ENCODE assay signal across 8 cellular contexts in the genomic region with DNA sequence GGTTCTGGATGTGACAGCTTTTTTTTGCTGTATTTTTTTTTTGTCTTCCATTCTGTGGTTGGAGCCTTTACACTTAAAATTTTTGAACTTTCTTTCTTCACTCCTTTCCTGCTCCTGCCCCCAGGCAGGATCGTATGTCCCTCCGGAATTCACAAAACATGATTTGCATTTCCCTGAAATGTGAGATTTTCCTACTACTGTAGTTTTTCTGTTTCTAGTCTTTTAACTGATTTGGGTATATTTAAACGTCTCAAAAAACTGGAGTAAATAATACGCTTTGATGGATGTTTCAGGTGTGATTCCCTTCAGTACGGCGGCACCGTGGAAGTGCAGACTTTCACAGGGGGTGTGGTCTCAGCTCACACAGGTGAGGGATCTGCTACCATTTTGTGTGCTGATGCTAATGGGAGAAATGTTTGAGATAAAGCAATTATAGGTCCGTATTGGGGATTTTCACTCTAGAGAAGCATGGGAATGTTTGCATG. TPM values are rescaled to one million over a fixed set of nuclear protein-coding genes. Genes with fewer than 3 reads are reported as not detected.
DNase-seq lines count a peak whose midpoint lies in the region; ATAC-seq and TF ChIP-seq lines count a peak whose summit lies in the region.

No MANE protein-coding gene starts in this region.

- in situ Hi-C loops in mammary epithelial cell (cut with MboI; ENCODE audit: low sequenced_read_pairs in 2 of 2) = no loop called here

- H3K36me3 ChIP-seq in mammary epithelial cell (ENCODE audit: insufficient read depth, low read length) = peaks cover 16% of the 10 kb centered on the region
- H3K36me3 ChIP-seq in mesodermal cell (ENCODE audit: control insufficient read depth, insufficient read depth, low read length) = peaks cover 34% of the 10 kb centered on the region
- peaks cover 2 to 6% of the 10 kb centered on the region in 2 donors for H3K36me3 ChIP-seq in aorta (ENCODE audit: control insufficient read depth in 1 of 2, insufficient read depth in 2 of 2, low read length in 1 of 2)

- peak overlapping the region; percentile 78 to 99 (median 97) for H3K4me3 ChIP-seq in mammary epithelial cell (replicated peaks in 1 of 3; ENCODE audit: insufficient read depth in 1 of 3, low read depth in 2 of 3, low read length in 3 of 3)
- H3K4me3 ChIP-seq in mesodermal cell (ENCODE audit: extremely low read depth, insufficient read depth, low read length, poor library complexity, severe bottlenecking) = peak overlapping the region; percentile 94
- peak overlapping the region; percentile 80 to 87 for H3K4me3 ChIP-seq in aorta (ENCODE audit: low read length in 2 of 2)

- peak overlapping the region; percentile 67 for H3K9ac ChIP-seq in mammary epithelial cell (ENCODE audit: insufficient read depth, low read length)

- CTCF ChIA-PET in mammary epithelial cell (lab: Charles Lee; ENCODE audit: low non-redundant PET) = no interaction called here

- peak overlapping the region; percentile 94 for H3K27ac ChIP-seq in mammary epithelial cell (ENCODE audit: insufficient read depth, low read depth, low read length)
- H3K27ac ChIP-seq in mesodermal cell (ENCODE audit: low read depth, low read length, severe bottlenecking) = peak overlapping the region; percentile 100
- H3K27ac ChIP-seq in aorta (ENCODE audit: low read depth in 1 of 2, low read length in 2 of 2) = peak overlapping the region in 1 of 2 donors; percentile 75

- dilution Hi-C loops in mammary epithelial cell (cut with HindIII; ENCODE audit: low sequenced_read_pairs) = loop anchor here (10.0 kb wide), 1 partner anchor 245 kb away; a partner anchor contains a TSS

- peaks cover 27% of the 10 kb centered on the region for H3K4me1 Mint-ChIP-seq in stimulated activated naive CD8-positive, alpha-beta T cell treated with anti-CD3 and anti-CD28 coated beads, Interleukin-15, Interleukin-2, amounts not matched to agents 100 ng/mL and 50 ng/mL, for 24 hours (ENCODE audit: low read depth)

- no peak for TF ChIP-seq CTCF in mammary epithelial cell (conservative IDR thresholded peaks at IDR 0.05 in 1 of 2, IDR thresholded peaks at IDR 0.05 in 1 of 2; ENCODE audit: extremely low read depth in 1 of 2, insufficient read depth in 1 of 2, low read depth in 1 of 2, low read length in 2 of 2)

- H2AFZ ChIP-seq in mammary epithelial cell (ENCODE audit: low read depth, low read length) = no peak overlapping the region

- H3K27me3 ChIP-seq in mammary epithelial cell (ENCODE audit: insufficient read depth, low read length) (no peaks in the 10 kb centered on the region), aorta (ENCODE audit: control insufficient read depth in 1 of 2, insufficient read depth in 2 of 2, low read length in 1 of 2) (no peaks in the 10 kb centered on the region)

- H3K27me3 Mint-ChIP-seq in stimulated activated naive CD8-positive, alpha-beta T cell treated with anti-CD3 and anti-CD28 coated beads, Interleukin-15, Interleukin-2, amounts not matched to agents 100 ng/mL and 50 ng/mL, for 24 hours = no peaks in the 10 kb centered on the region

- 0% methylated on average over 8 of the region's 8 CpGs for WGBS in mammary epithelial cell (ENCODE audit: low coverage, missing lambda C conversion rate)
- 68 to 72% methylated on average over 6 of the region's 8 CpGs for WGBS in mesodermal cell (ENCODE audit: insufficient coverage in 2 of 2), 2 experiments
- 42 to 47% methylated on average over 8 of the region's 8 CpGs for WGBS in aorta, 2 donors

- H4K20me1 ChIP-seq in mammary epithelial cell (ENCODE audit: insufficient read depth, low read length) = no peaks in the 10 kb centered on the region

- H3K4me1 ChIP-seq in mammary epithelial cell (ENCODE audit: insufficient read depth, low read length) (peaks cover 19% of the 10 kb centered on the region), mesodermal cell (ENCODE audit: control insufficient read depth, insufficient read depth, low read length, poor library complexity, severe bottlenecking) (peaks cover 23% of the 10 kb centered on the region), aorta (ENCODE audit: control insufficient read depth in 1 of 2, insufficient read depth in 2 of 2, low read length in 2 of 2) (peaks cover 0 to 2% of the 10 kb centered on the region in 2 donors)

- intact Hi-C loops in mammary epithelial cell (cut with micrococcal nuclease) = loop anchor here (2.0 to 10.0 kb wide), 5 partner anchors 63 to 605 kb away; a partner anchor contains a TSS
- intact Hi-C loops in aorta (cut with DNase I) = loop anchor here (2.0 to 5.0 kb wide), 2 partner anchors 41 to 43 kb away; a partner anchor contains a TSS

- peak overlapping the region; percentile 96 for H3K4me3 Mint-ChIP-seq in stimulated activated naive CD8-positive, alpha-beta T cell treated with anti-CD3 and anti-CD28 coated beads, Interleukin-15, Interleukin-2, amounts not matched to agents 100 ng/mL and 50 ng/mL, for 24 hours

- peak overlapping the region; percentile 77 for H3K4me2 ChIP-seq in mammary epithelial cell (ENCODE audit: insufficient read depth, low read depth, low read length)

- H3K9me3 ChIP-seq in mammary epithelial cell (replicated peaks; ENCODE audit: insufficient read depth, low read length) (no peaks in the 10 kb centered on the region), mesodermal cell (ENCODE audit: control insufficient read depth, low read length) (no peaks in the 10 kb centered on the region), aorta (ENCODE audit: control insufficient read depth, low read length) (no peaks in the 10 kb centered on the region)

- TSS peak; percentile 31 for BruUV-seq in mammary epithelial cell (replicated peaks; lab: Mats Ljungman, UMichigan)

- H3K27ac Mint-ChIP-seq in stimulated activated naive CD8-positive, alpha-beta T cell treated with anti-CD3 and anti-CD28 coated beads, Interleukin-15, Interleukin-2, amounts not matched to agents 100 ng/mL and 50 ng/mL, for 24 hours = peak overlapping the region; percentile 96

- H3K79me2 ChIP-seq in mammary epithelial cell (ENCODE audit: insufficient read depth, low read length) = peaks cover 54% of the 10 kb centered on the region

- no peak for DNase-seq in stimulated activated naive CD8-positive, alpha-beta T cell treated with anti-CD3 and anti-CD28 coated beads, Interleukin-15, Interleukin-2, amounts not matched to agents 100 U/mL and 50 U/mL, for 24 hours
- DNase-seq in mammary epithelial cell (no peak), aorta (no peak), DMS153 (lab: John Stamatoyannopoulos, UW) (no peak), iPS-NIHi11 (ENCODE audit: low spot score) (no peak), anterior cingulate cortex (lab: John Stamatoyannopoulos, UW) (no peak)

- ATAC-seq in stimulated activated naive CD8-positive, alpha-beta T cell treated with anti-CD3 and anti-CD28 coated beads, Interleukin-15, Interleukin-2, amounts not matched to agents 100 U/mL and 50 U/mL, for 24 hours = no peak
- no peak for ATAC-seq in aorta (ENCODE audit: low FRiP score)

- H3K9me3 Mint-ChIP-seq in stimulated activated naive CD8-positive, alpha-beta T cell treated with anti-CD3 and anti-CD28 coated beads, Interleukin-15, Interleukin-2, amounts not matched to agents 100 ng/mL and 50 ng/mL, for 24 hours = no peaks in the 10 kb centered on the region

- H3K36me3 Mint-ChIP-seq in stimulated activated naive CD8-positive, alpha-beta T cell treated with anti-CD3 and anti-CD28 coated beads, Interleukin-15, Interleukin-2, amounts not matched to agents 100 ng/mL and 50 ng/mL, for 24 hours (ENCODE audit: low read depth) = peaks cover 41% of the 10 kb centered on the region

RNA-seq across cellular contexts. Expression of a gene that starts 0.7 kb away (rescaled TPM):
- 10 to 100 TPM; 20.2 to 46.2 TPM for total RNA-seq in mammary epithelial cell
- polyA plus RNA-seq in mammary epithelial cell = 3.9 TPM
- polyA minus RNA-seq in mammary epithelial cell = 41.0 TPM
- polyA plus RNA-seq in mesodermal cell (2013, experiment 1 of 2) = 24.7 TPM
- polyA plus RNA-seq in mesodermal cell (2013, experiment 2 of 2) = 17.1 TPM
- 10 to 100 TPM; 55.0 to 66.2 TPM for total RNA-seq in aorta
- 10 to 100 TPM in 1 of 2 donors, 1 to 10 TPM in 1; 7.1 to 14.8 TPM for polyA plus RNA-seq in aorta

RNA-seq across cellular contexts. Expression of a gene that starts 41.4 kb away (rescaled TPM):
- total RNA-seq in mammary epithelial cell = 10 to 100 TPM; 20.7 to 60.8 TPM
- polyA plus RNA-seq in mammary epithelial cell = 7.8 TPM
- 27.2 TPM for polyA minus RNA-seq in mammary epithelial cell
- polyA plus RNA-seq in mesodermal cell (2013, experiment 1 of 2) = 45.6 TPM
- polyA plus RNA-seq in mesodermal cell (2013, experiment 2 of 2) = 37.9 TPM
- 10 to 100 TPM; 52.7 to 56.0 TPM for total RNA-seq in aorta
- 10 to 100 TPM; 15.3 to 47.2 TPM for polyA plus RNA-seq in aorta

RNA-seq across cellular contexts. Expression of a gene that starts 48.6 kb away (rescaled TPM):
- total RNA-seq in mammary epithelial cell (10 to 100 TPM; 15.3 to 39.3 TPM), aorta (10 to 100 TPM; 15.8 to 20.8 TPM)
- polyA plus RNA-seq in mammary epithelial cell (29.2 TPM), aorta (10 to 100 TPM; 12.3 to 36.0 TPM)
- polyA minus RNA-seq in mammary epithelial cell = 6.8 TPM
- polyA plus RNA-seq in mesodermal cell (2013, experiment 1 of 2) = 32.7 TPM
- polyA plus RNA-seq in mesodermal cell (2013, experiment 2 of 2) = 27.0 TPM

RNA-seq across cellular contexts. Expression of a gene that starts 48.9 kb away (rescaled TPM):
- total RNA-seq in mammary epithelial cell (10 to 100 TPM; 10.2 to 38.5 TPM), aorta (10 to 100 TPM; 50.5 to 53.4 TPM)
- polyA plus RNA-seq in mammary epithelial cell (4.8 TPM), aorta (100 to 1,000 TPM in 1 of 2 donors, 10 to 100 TPM in 1; 28.2 to 217 TPM)
- 22.0 TPM for polyA minus RNA-seq in mammary epithelial cell
- polyA plus RNA-seq in mesodermal cell (2013, experiment 1 of 2) = 29.2 TPM
- 21.9 TPM for polyA plus RNA-seq in mesodermal cell (2013, experiment 2 of 2)
